ENCODE assay signal across 12 cellular contexts in genomic region chr10:29725133-29725720, GRCh38.
DNase-seq lines count a peak whose midpoint lies in the region; ATAC-seq and TF ChIP-seq lines count a peak whose summit lies in the region.
"Had no signal": no experiment of that assay in that cellular context is flagged by ENCODE, and none has a peak within 500 bp of the region (broad histone marks: within the 10 kb centered on the region; RNA-seq: fewer than 3 reads in every experiment).

No MANE protein-coding gene starts in this region.

- in situ Hi-C loops in gastrocnemius medialis (cut with MboI; ENCODE audit: low sequenced_read_pairs in 4 of 4) = loop anchor here in 1 of 4 donors (10.0 kb wide), 1 partner anchor 70 kb away; no protein-coding TSS in a partner anchor

- no peak for TF ChIP-seq POLR2A in gastrocnemius medialis (IDR thresholded peaks at IDR 0.05)

- H3K36me3 Mint-ChIP-seq in T-cell = peaks cover 28% of the 10 kb centered on the region
- peaks cover 5 to 6% of the 10 kb centered on the region in 2 donors for H3K36me3 Mint-ChIP-seq in activated T-cell treated with anti-CD3 and anti-CD28 coated beads, Interleukin-2, amount 50 U/mL, for 72 hours (ENCODE audit: insufficient read depth in 2 of 2)

- peaks cover 0 to 8% (median 1%) of the 10 kb centered on the region in 11 donors for H3K9me3 ChIP-seq in heart right ventricle
- H3K9me3 ChIP-seq in gastrocnemius medialis = no peaks in the 10 kb centered on the region

- peak; percentile 28 for DNase-seq in ELR (ENCODE audit: low read depth)
- peak in 1 of 34 experiments; percentile 24 for DNase-seq in T-cell
- peak in 1 of 2 donors; percentile 57 for DNase-seq in heart right ventricle
- no peak for DNase-seq in gastrocnemius medialis
- no peak for DNase-seq in T1000 (lab: John Stamatoyannopoulos, UW)
- DNase-seq in effector CD8-positive, alpha-beta T cell (lab: John Stamatoyannopoulos, UW) = no peak
- no peak for DNase-seq in activated T-cell treated with anti-CD3 and anti-CD28 coated beads, Interleukin-2, amount 50 U/mL, for 72 hours
- no peak for DNase-seq in dorsolateral prefrontal cortex
- DNase-seq: DMS153, NCI-H1092 had no signal

- peaks cover 0 to 8% (median 4%) of the 10 kb centered on the region in 3 donors for H3K9me3 Mint-ChIP-seq in T-cell
- peaks cover 0 to 5% of the 10 kb centered on the region in 2 donors for H3K9me3 Mint-ChIP-seq in activated T-cell treated with anti-CD3 and anti-CD28 coated beads, Interleukin-2, amount 50 U/mL, for 72 hours

- H3K27ac ChIP-seq in heart right ventricle (peak overlapping the region in 9 of 10 donors; percentile 11 to 76 (median 68)), gastrocnemius medialis (peak overlapping the region in 3 of 4 donors; percentile 4 to 39 (median 35)), dorsolateral prefrontal cortex (no peak overlapping the region)
- H3K27ac ChIP-seq: epithelial cell of prostate had no signal

- intact Hi-C loops in heart right ventricle (cut with DNase I) (loop anchor here in 1 of 10 donors (10.0 kb wide), 1 partner anchor 90 kb away; the partner anchor contains the start of gene SVIL), gastrocnemius medialis (cut with DNase I; ENCODE audit: low total_unique reads) (no loop called here), dorsolateral prefrontal cortex (cut with DNase I) (no loop called here)

- TF ChIP-seq CTCF in heart right ventricle (IDR thresholded peaks at IDR 0.05) = no peak
- TF ChIP-seq CTCF in gastrocnemius medialis (IDR thresholded peaks at IDR 0.05 in 4 of 5, conservative IDR thresholded peaks at IDR 0.05 in 1 of 5) = no peak
- no peak for TF ChIP-seq CTCF in dorsolateral prefrontal cortex (IDR thresholded peaks at IDR 0.05 in 54 of 56, conservative IDR thresholded peaks at IDR 0.05 in 2 of 56; ENCODE audit: low read depth in 1 of 56, partially characterized antibody in 56 of 56)

- H3K27ac Mint-ChIP-seq in T-cell = peak overlapping the region; percentile 36 to 49
- H3K27ac Mint-ChIP-seq in activated T-cell treated with anti-CD3 and anti-CD28 coated beads, Interleukin-2, amount 50 U/mL, for 72 hours = no peak overlapping the region
- H3K27ac Mint-ChIP-seq: memory B cell had no signal

- H3K27me3 Mint-ChIP-seq in T-cell = no peaks in the 10 kb centered on the region
- no peaks in the 10 kb centered on the region for H3K27me3 Mint-ChIP-seq in activated T-cell treated with anti-CD3 and anti-CD28 coated beads, Interleukin-2, amount 50 U/mL, for 72 hours (ENCODE audit: low read depth)

- H3K4me1 ChIP-seq in heart right ventricle (peaks cover 3 to 52% (median 29%) of the 10 kb centered on the region in 9 donors), gastrocnemius medialis (peaks cover 35 to 46% of the 10 kb centered on the region in 2 donors)

- H3K4me3 ChIP-seq in heart right ventricle (peak overlapping the region in 1 of 10 donors; percentile 23), gastrocnemius medialis (no peak overlapping the region), dorsolateral prefrontal cortex (no peak overlapping the region)

- H3K27me3 ChIP-seq in heart right ventricle (no peaks in the 10 kb centered on the region), gastrocnemius medialis (no peaks in the 10 kb centered on the region), dorsolateral prefrontal cortex (peaks cover 0 to 11% (median 0%) of the 10 kb centered on the region in 45 donors)

- POLR2A ChIA-PET in T-cell (lab: Charles Lee) = no interaction called here

- peaks cover 45 to 59% (median 53%) of the 10 kb centered on the region in 3 donors for H3K4me1 Mint-ChIP-seq in T-cell
- peaks cover 30% of the 10 kb centered on the region for H3K4me1 Mint-ChIP-seq in activated T-cell treated with anti-CD3 and anti-CD28 coated beads, Interleukin-2, amount 50 U/mL, for 72 hours (ENCODE audit: low read depth)
- H3K4me1 Mint-ChIP-seq: memory B cell had no signal

- ATAC-seq in T-cell (replicated peaks in 1 of 4) (no peak), heart right ventricle (peak; percentile 80 to 95 (median 90)), gastrocnemius medialis (no peak)
- ATAC-seq in activated T-cell treated with anti-CD3 and anti-CD28 coated beads, Interleukin-2, amount 50 U/mL, for 72 hours (replicated peaks in 1 of 2) = no peak

- CTCF ChIA-PET in T-cell (lab: Charles Lee) = no interaction called here

- peak overlapping the region in 1 of 3 donors; percentile 36 for H3K4me3 Mint-ChIP-seq in T-cell
- H3K4me3 Mint-ChIP-seq in activated T-cell treated with anti-CD3 and anti-CD28 coated beads, Interleukin-2, amount 50 U/mL, for 72 hours = no peak overlapping the region
- H3K4me3 Mint-ChIP-seq: memory B cell had no signal

- 13 to 20% methylated on average over 6 of the region's 6 CpGs for WGBS in heart right ventricle, 2 donors

- H3K36me3 ChIP-seq in heart right ventricle (no peaks in the 10 kb centered on the region), gastrocnemius medialis (peaks cover 0 to 4% of the 10 kb centered on the region in 2 donors)

Comparison
In these comparisons a context has a peak if more than half of its experiments do, and no peak if none do; other contexts are left out.
1. ATAC-seq: peak in heart right ventricle (8 of 8); none in T-cell (0 of 4), gastrocnemius medialis (0 of 2) and activated T-cell treated with anti-CD3 and anti-CD28 coated beads, Interleukin-2, amount 50 U/mL, for 72 hours (0 of 2).
2. H3K27ac ChIP-seq: peak in heart right ventricle (9 of 10) and gastrocnemius medialis (3 of 4); none in dorsolateral prefrontal cortex (0 of 59).